Comparison of ENCODE assay signal across 30 cellular contexts in the genomic region with DNA sequence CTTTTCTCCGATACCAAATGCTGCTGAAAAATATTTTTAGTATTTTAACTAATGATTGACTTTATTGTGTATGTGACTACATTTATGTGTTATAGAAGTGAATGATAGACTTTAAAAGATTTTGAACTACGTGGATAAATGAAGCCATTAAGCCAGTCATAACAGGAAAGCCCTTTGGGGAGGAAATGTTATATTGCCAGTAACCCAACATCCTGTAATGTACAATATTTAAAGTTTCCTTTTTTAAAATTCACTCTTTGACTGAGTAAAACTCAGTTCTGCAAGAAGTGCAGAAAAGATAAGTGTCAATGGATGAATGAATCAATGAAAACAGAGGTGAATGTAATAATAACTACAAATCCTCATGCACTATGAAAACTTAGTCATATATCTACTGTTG.
"Had no signal": no experiment of that assay in that cellular context is flagged by ENCODE, and none has a peak within 500 bp of the region (broad histone marks: within the 10 kb centered on the region; RNA-seq: fewer than 3 reads in every experiment).

No MANE protein-coding gene starts in this region.

- FAIRE-seq: islet of Langerhans, kidney, pancreas had no signal

- H3K36me3 ChIP-seq: left lung, lower lobe of right lung, pancreas, prostate gland, stomach, thyroid gland, transverse colon, upper lobe of left lung, vagina had no signal

- H3K27ac ChIP-seq: left lung, lower lobe of right lung, pancreas, prostate gland, skin epidermis, stomach, testis, thyroid gland, transverse colon, upper lobe of left lung, vagina had no signal

- ATAC-seq: left colon; left lung; lower lobe of right lung; naive thymus-derived CD8-positive, alpha-beta T cell; pancreas; right cardiac atrium; sciatic nerve had no signal

- H3K9me3 Mint-ChIP-seq: naive thymus-derived CD8-positive, alpha-beta T cell; nephron had no signal

- H3K4me3 ChIP-seq: left lung, lower lobe of right lung, pancreas, prostate gland, skin epidermis, stomach, testis, thyroid gland, transverse colon, upper lobe of left lung, vagina had no signal

- H3K9me3 ChIP-seq: left lung, lower lobe of right lung, pancreas, prostate gland, stomach, testis, thyroid gland, transverse colon, upper lobe of left lung, vagina had no signal

- H3K4me3 Mint-ChIP-seq: immature natural killer cell, nephron, neural crest cell had no signal

- H3K27ac Mint-ChIP-seq: immature natural killer cell, nephron had no signal

- H3K4me1 ChIP-seq: lower lobe of right lung, pancreas, prostate gland, thyroid gland, transverse colon, upper lobe of left lung had no signal

- H3K36me3 Mint-ChIP-seq: immature natural killer cell; naive thymus-derived CD8-positive, alpha-beta T cell had no signal

- DNase-seq: hypothalamus; immature natural killer cell; kidney; left colon; left lung; lower lobe of right lung; mammary epithelial cell; mesenchymal stem cell; nucleus accumbens; pancreas; posterior cingulate gyrus; retina; right cardiac atrium; stimulated activated CD4-positive, alpha-beta T cell treated with anti-CD3 and anti-CD28 coated beads, Interleukin-12 subunit alpha, Interleukin-12 subunit beta, amount 100 ng/mL, for 4 hours; stimulated activated CD4-positive, alpha-beta T cell treated with anti-CD3 and anti-CD28 coated beads, Interleukin-15, amount 100 ng/mL, for 24 hours; stimulated activated CD4-positive, alpha-beta T cell treated with anti-CD3 and anti-CD28 coated beads, Interleukin-2, amount 100 ng/mL, for 24 hours; stimulated activated CD4-positive, alpha-beta T cell treated with anti-CD3 and anti-CD28 coated beads, Interleukin-4, amount 100 ng/mL, for 1 hour; stomach; testis; thyroid gland; transverse colon; upper lobe of left lung had no signal

- H3K27me3 ChIP-seq: left lung, pancreas, stomach, testis, thyroid gland, transverse colon, upper lobe of left lung, vagina had no signal

- H3K4me1 Mint-ChIP-seq: immature natural killer cell, neural crest cell had no signal

- H3K27me3 Mint-ChIP-seq: naive thymus-derived CD8-positive, alpha-beta T cell had no signal
